ENCODE assay signal across 20 cellular contexts in the genomic region with DNA sequence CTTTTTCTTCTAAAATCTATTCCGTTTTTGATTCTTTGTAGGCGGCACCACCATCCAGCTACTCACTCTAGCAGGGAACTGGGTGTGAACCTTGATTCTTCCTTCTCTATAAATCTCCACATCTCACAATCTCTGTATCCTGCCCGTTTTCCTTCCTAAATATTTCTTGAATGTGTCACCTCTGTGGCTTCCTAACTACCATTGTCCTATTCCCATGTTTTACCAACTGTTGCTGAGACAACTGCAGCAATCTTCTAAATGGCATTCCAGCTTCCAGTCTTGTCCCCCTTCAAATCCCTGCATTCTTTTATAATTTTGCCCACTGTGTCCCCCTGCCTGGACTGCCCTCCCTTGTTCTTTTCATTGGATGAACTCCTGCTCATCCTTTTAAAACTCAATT.
DNase-seq lines count a peak whose midpoint lies in the region; ATAC-seq and TF ChIP-seq lines count a peak whose summit lies in the region.
"Had no signal": no experiment of that assay in that cellular context is flagged by ENCODE, and none has a peak within 500 bp of the region (broad histone marks: within the 10 kb centered on the region; RNA-seq: fewer than 3 reads in every experiment).

No MANE protein-coding gene starts in this region.

- no peak overlapping the region for H3K56ac ChIP-seq in H9 (ENCODE audit: insufficient read length, low read depth, low read length)

- no peak overlapping the region for H2BK120ac ChIP-seq in H9 (ENCODE audit: low read depth, low read length, poor library complexity, severe bottlenecking)

- peaks cover 13 to 16% of the 10 kb centered on the region in 2 experiments for H3K9me3 Mint-ChIP-seq in H9

- H3K27me3 ChIP-seq in H9 (ENCODE audit: insufficient read depth, low read length) (no peaks in the 10 kb centered on the region), SJSA1 (replicated peaks) (no peaks in the 10 kb centered on the region), WERI-Rb-1 (ENCODE audit: insufficient read depth, low read depth, severe bottlenecking) (no peaks in the 10 kb centered on the region)
- H3K27me3 ChIP-seq: tibial artery had no signal

- no peak overlapping the region for H2AK5ac ChIP-seq in H9 (ENCODE audit: insufficient read length, low read length)

- WGBS in H9 (ENCODE audit: extremely low coverage, insufficient read length, low lambda C conversion rate): no CpG with 5 or more reads among the region's 3 CpGs

- no peak overlapping the region for H4K8ac ChIP-seq in H9 (replicated peaks; ENCODE audit: insufficient read length, low read depth, low read length)

- DNase-seq in H9 (no peak), SJSA1 (ENCODE audit: low read depth in 1 of 2, low spot score in 2 of 2) (peak in 1 of 2 experiments; percentile 1), glomerular endothelial cell (ENCODE audit: extremely low read depth, low read depth, low spot score) (peak; percentile 70), pulmonary artery endothelial cell (ENCODE audit: low read depth, low spot score) (peak; percentile 71), WERI-Rb-1 (no peak), activated gamma-delta T cell treated with Interleukin-2 at 50 U/mL for 16 hours (no peak)
- DNase-seq in stimulated activated naive CD4-positive, alpha-beta T cell treated with Interleukin-2 at 50 U/mL for 16 hours (lab: John Stamatoyannopoulos, UW): no peak
- DNase-seq: activated CD4-positive, alpha-beta T cell treated with anti-CD3 and anti-CD28 coated beads for 1 hour; activated naive CD4-positive, alpha-beta T cell treated with anti-CD3 and anti-CD28 coated beads for 36 hours; dorsolateral prefrontal cortex; left ventricle myocardium inferior; naive B cell; NCI-H1417 treated with DMSO at 0.1 percent for 48 hours; NCI-H2227 treated with DMSO at 0.1 percent for 48 hours; tibial artery had no signal

- H3K23me2 ChIP-seq in H9 (ENCODE audit: insufficient read length, low read depth, low read length, poor library complexity, severe bottlenecking): no peaks in the 10 kb centered on the region

- H3K4me3 Mint-ChIP-seq in H9: no peak overlapping the region
- H3K4me3 Mint-ChIP-seq: activated naive CD4-positive, alpha-beta T cell treated with anti-CD3 and anti-CD28 coated beads for 36 hours; brain; naive B cell; T-helper 1 cell treated with Interleukin-12 subunit alpha and Interleukin-12 subunit beta and Interleukin-4 antibody, amounts not matched to agents 30 μg/mL and 1 μg/mL, for 36 hours had no signal

- no peak overlapping the region for H2BK12ac ChIP-seq in H9 (ENCODE audit: insufficient read length, low read depth, low read length)

- H3K27me3 Mint-ChIP-seq in H9 (ENCODE audit: low read depth): no peaks in the 10 kb centered on the region
- H3K27me3 Mint-ChIP-seq: brain, naive B cell had no signal

- H3K79me2 ChIP-seq in H9 (ENCODE audit: insufficient read depth, low read length): no peaks in the 10 kb centered on the region

- H2BK20ac ChIP-seq in H9 (ENCODE audit: low read depth, low read length, poor library complexity, severe bottlenecking): no peak overlapping the region

- no peak overlapping the region for H3K14ac ChIP-seq in H9 (ENCODE audit: insufficient read depth, low read length)

- H4K91ac ChIP-seq in H9 (ENCODE audit: insufficient read length, low read depth, low read length): no peak overlapping the region

- H3K9me3 ChIP-seq in H9 (ENCODE audit: control insufficient read depth, low read depth, low read length) (peaks cover 5% of the 10 kb centered on the region), SJSA1 (replicated peaks) (no peaks in the 10 kb centered on the region), WERI-Rb-1 (ENCODE audit: severe bottlenecking) (no peaks in the 10 kb centered on the region)

- no peaks in the 10 kb centered on the region for H3K79me1 ChIP-seq in H9 (ENCODE audit: insufficient read depth, low read depth, low read length, poor library complexity, severe bottlenecking)

- no peak for ATAC-seq in activated CD4-positive, CD25-positive, alpha-beta regulatory T cell treated with anti-CD3 and anti-CD28 coated beads, Interleukin-2, amount 50 U/mL, for 24 hours
- ATAC-seq: Right ventricle myocardium inferior had no signal

- peaks cover 16 to 29% (median 24%) of the 10 kb centered on the region in 3 experiments for H3K36me3 Mint-ChIP-seq in H9 (ENCODE audit: insufficient read depth in 1 of 3, low read depth in 3 of 3)

- H3K18ac ChIP-seq in H9 (ENCODE audit: insufficient read length, low read depth, low read length): no peak overlapping the region

- no peak overlapping the region for H3K23ac ChIP-seq in H9 (ENCODE audit: insufficient read length, low read depth, low read length)

- H3K36me3 ChIP-seq in SJSA1 (no peaks in the 10 kb centered on the region), WERI-Rb-1 (peaks cover 38% of the 10 kb centered on the region)
- H3K36me3 ChIP-seq: left ventricle myocardium inferior, tibial artery had no signal

- H3K27ac Mint-ChIP-seq in H9: peak overlapping the region in 2 of 3 experiments; percentile 4 to 45; a peak in 3 of 7 replicates
- H3K27ac Mint-ChIP-seq: activated naive CD4-positive, alpha-beta T cell treated with anti-CD3 and anti-CD28 coated beads for 36 hours; naive B cell; T-helper 1 cell treated with Interleukin-12 subunit alpha and Interleukin-12 subunit beta and Interleukin-4 antibody, amounts not matched to agents 30 μg/mL and 1 μg/mL, for 36 hours had no signal

- no peak for TF ChIP-seq CTCF in H9 (conservative IDR thresholded peaks at IDR 0.05)
- no peak for TF ChIP-seq CTCF in WERI-Rb-1 (IDR thresholded peaks at IDR 0.05; ENCODE audit: low read depth, low read length)

- H3K4me3 ChIP-seq in SJSA1: no peak overlapping the region
- H3K4me3 ChIP-seq in WERI-Rb-1 (ENCODE audit: low read depth, low read length): no peak overlapping the region
- H3K4me3 ChIP-seq: dorsolateral prefrontal cortex, left ventricle myocardium inferior, tibial artery had no signal

- no peaks in the 10 kb centered on the region for H3K4me1 ChIP-seq in H9 (ENCODE audit: insufficient read depth, low read length)
- no peaks in the 10 kb centered on the region for H3K4me1 ChIP-seq in SJSA1 (replicated peaks)
- H3K4me1 ChIP-seq: left ventricle myocardium inferior, tibial artery had no signal

- H2BK15ac ChIP-seq in H9 (ENCODE audit: low read depth, low read length): no peak overlapping the region

- no peak overlapping the region for H3K9ac ChIP-seq in H9 (ENCODE audit: extremely low read depth, insufficient read length, low read length)

- H3K4me1 Mint-ChIP-seq in H9: peaks cover 17 to 18% of the 10 kb centered on the region in 2 experiments
- H3K4me1 Mint-ChIP-seq: brain had no signal

- H3K4me2 ChIP-seq in H9 (ENCODE audit: insufficient read depth, insufficient read length, low read length): no peak overlapping the region

- no peak overlapping the region for H3K4ac ChIP-seq in H9 (ENCODE audit: low read depth, low read length)

- H3T11ph ChIP-seq in H9 (ENCODE audit: low read length): no peak overlapping the region

- no peak overlapping the region for H2BK5ac ChIP-seq in H9 (ENCODE audit: insufficient read length, low read length)

- H3K27ac ChIP-seq in H9 (ENCODE audit: insufficient read length, low read depth, low read length) (no peak overlapping the region), SJSA1 (peak overlapping the region; percentile 49), WERI-Rb-1 (no peak overlapping the region)
- H3K27ac ChIP-seq: C4-2B, dorsolateral prefrontal cortex, left ventricle myocardium inferior, tibial artery had no signal

- H4K20me1 ChIP-seq in H9 (ENCODE audit: control insufficient read depth, insufficient read depth, insufficient read length): no peaks in the 10 kb centered on the region

- no peak overlapping the region for H4K5ac ChIP-seq in H9 (ENCODE audit: insufficient read length, low read depth, low read length)

- H2AFZ ChIP-seq in H9 (ENCODE audit: low read length): no peak overlapping the region

Comparison
In these comparisons a context has a peak if more than half of its experiments do, and no peak if none do; other contexts are left out.
1. DNase-seq: peak in glomerular endothelial cell (single experiment) and pulmonary artery endothelial cell (single experiment); none in H9 (single experiment), stimulated activated naive CD4-positive, alpha-beta T cell treated with Interleukin-2 at 50 U/mL for 16 hours (single experiment), WERI-Rb-1 (single experiment) and activated gamma-delta T cell treated with Interleukin-2 at 50 U/mL for 16 hours (single experiment).